ENCODE assay signal across 19 cellular contexts in the genomic region with DNA sequence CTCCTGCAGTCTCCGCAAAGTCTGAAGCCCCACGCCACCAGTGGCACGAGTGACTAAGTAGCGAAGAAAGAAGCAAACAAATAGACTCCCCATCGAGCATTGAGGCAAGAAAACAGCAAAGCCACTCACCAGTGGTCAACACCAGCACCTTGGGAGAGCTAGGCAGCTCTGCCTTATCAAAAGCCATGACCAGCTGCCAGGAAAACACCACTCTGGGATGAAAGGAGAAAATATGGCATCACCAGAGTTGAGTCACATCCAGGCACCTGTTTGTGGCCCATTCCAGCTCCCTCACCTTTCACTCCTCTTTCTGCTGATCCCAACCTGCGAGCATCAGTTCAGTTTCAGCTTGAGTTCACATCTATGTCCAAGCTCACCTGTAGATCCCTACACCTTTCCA. TPM values are rescaled to one million over a fixed set of nuclear protein-coding genes. Genes with fewer than 3 reads are reported as not detected.
DNase-seq lines count a peak whose midpoint lies in the region; ATAC-seq and TF ChIP-seq lines count a peak whose summit lies in the region.
"Had no signal": no experiment of that assay in that cellular context is flagged by ENCODE, and none has a peak within 500 bp of the region (broad histone marks: within the 10 kb centered on the region; RNA-seq: fewer than 3 reads in every experiment).

No MANE protein-coding gene starts in this region.

- no peak for TF ChIP-seq RAD21 in IMR-90 (IDR thresholded peaks at IDR 0.05; ENCODE audit: low read length)

- H2AFZ ChIP-seq in IMR-90 (replicated peaks; ENCODE audit: low read length, poor library complexity) = no peak overlapping the region
- H2AFZ ChIP-seq: hepatocyte had no signal

- in situ Hi-C loops in IMR-90 (cut with MboI; ENCODE audit: low sequenced_read_pairs) = no loop called here

- peak overlapping the region; percentile 66 for H3K27ac Mint-ChIP-seq in activated naive CD8-positive, alpha-beta T cell treated with anti-CD3 and anti-CD28 coated beads for 36 hours
- peak overlapping the region; percentile 33 to 90 (median 72) for H3K27ac Mint-ChIP-seq in naive thymus-derived CD4-positive, alpha-beta T cell
- H3K27ac Mint-ChIP-seq: dendritic cell treated with granulocyte-macrophage colony-stimulating factor and Interleukin-4, amounts not matched to agents 40 ng/mL and 50 ng/mL, for 4 days had no signal

- H4K20me1 ChIP-seq in IMR-90 (ENCODE audit: insufficient read depth, low read length) = no peaks in the 10 kb centered on the region

- peaks cover 7% of the 10 kb centered on the region for H3K9me1 ChIP-seq in IMR-90 (ENCODE audit: insufficient read depth, low read length)

- POLR2A ChIA-PET in IMR-90 (lab: Charles Lee; ENCODE audit: unreplicated experiment) = no interaction called here
- POLR2A ChIA-PET in naive thymus-derived CD4-positive, alpha-beta T cell (lab: Charles Lee) = no interaction called here

- no peaks in the 10 kb centered on the region for H3K27me3 Mint-ChIP-seq in activated naive CD8-positive, alpha-beta T cell treated with anti-CD3 and anti-CD28 coated beads for 36 hours
- no peaks in the 10 kb centered on the region for H3K27me3 Mint-ChIP-seq in naive thymus-derived CD4-positive, alpha-beta T cell
- H3K27me3 Mint-ChIP-seq: activated T-cell treated with anti-CD3 and anti-CD28 coated beads, Interleukin-2, amount 50 U/mL, for 24 hours; dendritic cell treated with granulocyte-macrophage colony-stimulating factor and Interleukin-4, amounts not matched to agents 40 ng/mL and 50 ng/mL, for 4 days had no signal

- H3K56ac ChIP-seq in IMR-90 (ENCODE audit: extremely low read depth, insufficient read depth, low read length) = no peak overlapping the region

- no peak overlapping the region for H2AK9ac ChIP-seq in IMR-90 (replicated peaks; ENCODE audit: low read depth, low read length, poor library complexity)

- H3K4me1 ChIP-seq in IMR-90 (ENCODE audit: control insufficient read depth, insufficient read depth, low read length) = peaks cover 10% of the 10 kb centered on the region; the same call in 1 of the 2 replicates
- peaks cover 18 to 28% of the 10 kb centered on the region in 2 donors for H3K4me1 ChIP-seq in naive thymus-derived CD4-positive, alpha-beta T cell (ENCODE audit: control insufficient read depth in 2 of 2, insufficient read depth in 2 of 2, low read length in 2 of 2)
- H3K4me1 ChIP-seq: ascending aorta, psoas muscle had no signal

- H3K9ac ChIP-seq in IMR-90 (ENCODE audit: low read depth, low read length) = no peak overlapping the region

- H3K4ac ChIP-seq in IMR-90 (ENCODE audit: low read depth, low read length) = peak overlapping the region; percentile 29; the same call in 1 of the 2 replicates

- H4K5ac ChIP-seq in IMR-90 (ENCODE audit: low read depth, low read length) = no peak overlapping the region

- ATAC-seq in IMR-90 (ENCODE audit: low read depth) (no peak), GM21390 (IDR thresholded peaks at IDR 0.05; ENCODE audit: unreplicated experiment) (no peak)
- no peak for ATAC-seq in naive thymus-derived CD4-positive, alpha-beta T cell
- ATAC-seq: psoas muscle had no signal

- H2BK20ac ChIP-seq in IMR-90 (ENCODE audit: low read depth, low read length) = no peak overlapping the region

- CTCF ChIA-PET in IMR-90 (lab: Yijun Ruan, JAX) = no interaction called here
- CTCF ChIA-PET in naive thymus-derived CD4-positive, alpha-beta T cell (lab: Charles Lee) = no interaction called here

- intact Hi-C loops in IMR-90 (cut with micrococcal nuclease) = no loop called here
- intact Hi-C loops in naive thymus-derived CD4-positive, alpha-beta T cell (cut with micrococcal nuclease) = no loop called here

- H3K9me3 ChIP-seq in IMR-90 (ENCODE audit: control insufficient read depth, insufficient read depth, low read length) (no peaks in the 10 kb centered on the region), MG63 (no peaks in the 10 kb centered on the region)
- H3K9me3 ChIP-seq in naive thymus-derived CD4-positive, alpha-beta T cell (ENCODE audit: control insufficient read depth in 2 of 3, low read length in 3 of 3) = no peaks in the 10 kb centered on the region
- H3K9me3 ChIP-seq: ascending aorta, Peyer's patch, psoas muscle had no signal

- H3K36me3 ChIP-seq in IMR-90 (ENCODE audit: control insufficient read depth, insufficient read depth, low read length) = no peaks in the 10 kb centered on the region
- H3K36me3 ChIP-seq in naive thymus-derived CD4-positive, alpha-beta T cell (ENCODE audit: control insufficient read depth in 2 of 3, insufficient read depth in 3 of 3, low read length in 3 of 3) = no peaks in the 10 kb centered on the region
- no peaks in the 10 kb centered on the region for H3K36me3 ChIP-seq in MG63
- H3K36me3 ChIP-seq: ascending aorta, Peyer's patch had no signal

- H2BK120ac ChIP-seq in IMR-90 (ENCODE audit: low read depth, low read length) = peak overlapping the region; percentile 12; the same call in 1 of the 2 replicates

- no peak overlapping the region for H3K4me2 ChIP-seq in IMR-90 (ENCODE audit: low read depth, low read length)

- no peak overlapping the region for H3K23ac ChIP-seq in IMR-90 (ENCODE audit: low read depth, low read length)

- dilution Hi-C loops in IMR-90 (cut with HindIII; ENCODE audit: low sequenced_read_pairs, unreplicated experiment) = no loop called here

- no peak overlapping the region for H2BK5ac ChIP-seq in IMR-90 (ENCODE audit: low read depth, low read length, poor library complexity, severe bottlenecking)

- peak; percentile 46 for DNase-seq in DMS53 (lab: John Stamatoyannopoulos, UW)
- no peak for DNase-seq in DMS53 treated with DMSO at 0.1 percent for 48 hours (lab: John Stamatoyannopoulos, UW; ENCODE audit: unreplicated experiment)
- DNase-seq in IMR-90 = no peak
- DNase-seq in activated naive CD8-positive, alpha-beta T cell treated with anti-CD3 and anti-CD28 coated beads for 36 hours = no peak
- no peak for DNase-seq in naive thymus-derived CD4-positive, alpha-beta T cell
- no peak for DNase-seq in COLO829 (ENCODE audit: low spot score)
- DNase-seq in MG63 = no peak
- DNase-seq: activated CD4-positive, CD25-positive, alpha-beta regulatory T cell treated with anti-CD3 and anti-CD28 coated beads, Interleukin-2, amount 50 U/mL, for 72 hours; activated T-cell treated with anti-CD3 and anti-CD28 coated beads, Interleukin-2, amount 50 U/mL, for 24 hours; COR-L47; NCI-H2029 treated with DMSO at 0.1 percent for 48 hours; Peyer's patch; psoas muscle had no signal

- H3K14ac ChIP-seq in IMR-90 (replicated peaks; ENCODE audit: low read depth, low read length) = no peak overlapping the region

- H3K79me1 ChIP-seq in IMR-90 (ENCODE audit: low read depth in 1 of 2, low read length in 2 of 2) = 0 out of 4 replicates have a peak, but pooled peaks cover 0 to 3% of the 10 kb centered on the region in 2 experiments

- no peaks in the 10 kb centered on the region for H3K9me3 Mint-ChIP-seq in activated naive CD8-positive, alpha-beta T cell treated with anti-CD3 and anti-CD28 coated beads for 36 hours
- H3K9me3 Mint-ChIP-seq in naive thymus-derived CD4-positive, alpha-beta T cell = no peaks in the 10 kb centered on the region
- H3K9me3 Mint-ChIP-seq: activated T-cell treated with anti-CD3 and anti-CD28 coated beads, Interleukin-2, amount 50 U/mL, for 24 hours; dendritic cell treated with granulocyte-macrophage colony-stimulating factor and Interleukin-4, amounts not matched to agents 40 ng/mL and 50 ng/mL, for 4 days had no signal

- H3K27ac ChIP-seq in IMR-90 (ENCODE audit: insufficient read depth, low read length) = no peak overlapping the region
- H3K27ac ChIP-seq in naive thymus-derived CD4-positive, alpha-beta T cell (ENCODE audit: low read depth, low read length) = peak overlapping the region; percentile 43
- H3K27ac ChIP-seq: ascending aorta, psoas muscle had no signal

- H3K18ac ChIP-seq in IMR-90 (ENCODE audit: low read depth, low read length) = no peak overlapping the region

- H2BK15ac ChIP-seq in IMR-90 (ENCODE audit: low read depth, low read length) = no peak overlapping the region; the same call in 2 of the 3 replicates

- WGBS in IMR-90 (ENCODE audit: extremely low coverage in 2 of 2, insufficient read length in 1 of 2), 2 experiments = 100% methylated on average over 2 of the region's 6 CpGs; no CpG with 5 or more reads in 1 of the 2 experiments

- TF ChIP-seq POLR2A in IMR-90 (IDR thresholded peaks at IDR 0.05; ENCODE audit: low read depth, low read length) = no peak

- H4K91ac ChIP-seq in IMR-90 (ENCODE audit: insufficient read depth, low read depth, low read length) = no peak overlapping the region

- no TSS peak for BruUV-seq in IMR-90 (replicated peaks; lab: Mats Ljungman, UMichigan)

- no peak overlapping the region for H3K4me3 Mint-ChIP-seq in activated naive CD8-positive, alpha-beta T cell treated with anti-CD3 and anti-CD28 coated beads for 36 hours
- peak overlapping the region in 9 of 10 donors; percentile 26 to 75 (median 63) for H3K4me3 Mint-ChIP-seq in naive thymus-derived CD4-positive, alpha-beta T cell
- H3K4me3 Mint-ChIP-seq: activated T-cell treated with anti-CD3 and anti-CD28 coated beads, Interleukin-2, amount 50 U/mL, for 24 hours; dendritic cell treated with granulocyte-macrophage colony-stimulating factor and Interleukin-4, amounts not matched to agents 40 ng/mL and 50 ng/mL, for 4 days had no signal

- H4K8ac ChIP-seq in IMR-90 (ENCODE audit: low read depth in 2 of 2, low read length in 2 of 2) = no peak overlapping the region

- TF ChIP-seq CTCF in IMR-90 (conservative IDR thresholded peaks at IDR 0.05; ENCODE audit: low read depth, low read length) = no peak

- 0 out of 2 replicates have a peak overlapping the region, but pooled peaks have one; percentile 11 for H2AK5ac ChIP-seq in IMR-90 (ENCODE audit: low read depth, low read length)

- no peak overlapping the region for H3K4me3 ChIP-seq in IMR-90 (ENCODE audit: insufficient read depth, low read depth, low read length)
- peak overlapping the region; percentile 6 for H3K4me3 ChIP-seq in naive thymus-derived CD4-positive, alpha-beta T cell (ENCODE audit: low read length)
- H3K4me3 ChIP-seq in MG63 = no peak overlapping the region
- H3K4me3 ChIP-seq: ascending aorta, hepatocyte, Peyer's patch, psoas muscle had no signal

- H3K4me1 Mint-ChIP-seq in activated naive CD8-positive, alpha-beta T cell treated with anti-CD3 and anti-CD28 coated beads for 36 hours = peaks cover 18% of the 10 kb centered on the region
- H3K4me1 Mint-ChIP-seq in naive thymus-derived CD4-positive, alpha-beta T cell = peaks cover 18 to 37% (median 25%) of the 10 kb centered on the region in 7 donors

- H3K27me3 ChIP-seq in IMR-90 (ENCODE audit: control insufficient read depth, insufficient read depth, low read length) = no peaks in the 10 kb centered on the region
- H3K27me3 ChIP-seq in naive thymus-derived CD4-positive, alpha-beta T cell (ENCODE audit: control insufficient read depth in 2 of 2, insufficient read depth in 2 of 2, low read length in 2 of 2) = no peaks in the 10 kb centered on the region
- no peaks in the 10 kb centered on the region for H3K27me3 ChIP-seq in MG63
- H3K27me3 ChIP-seq: ascending aorta, hepatocyte, Peyer's patch had no signal

- H3K36me3 Mint-ChIP-seq in activated naive CD8-positive, alpha-beta T cell treated with anti-CD3 and anti-CD28 coated beads for 36 hours = peaks cover 10% of the 10 kb centered on the region
- H3K36me3 Mint-ChIP-seq in naive thymus-derived CD4-positive, alpha-beta T cell = peaks cover 0 to 13% (median 0%) of the 10 kb centered on the region in 5 donors

RNA-seq across cellular contexts. Expression of a gene that starts 17.2 kb away (rescaled TPM):
- total RNA-seq in IMR-90 (2012; rRNA removed) = 1.4 and 1.7 TPM in 2 replicates
- 1.6 and 2.1 TPM in 2 replicates for polyA plus RNA-seq in IMR-90 (2012; rRNA removed)
- 0.21 and 1.9 TPM in 2 replicates for polyA plus RNA-seq in IMR-90 (2012; cell fraction: cytosol; rRNA removed)
- 0.42 and 4.7 TPM in 2 replicates for polyA plus RNA-seq in IMR-90 (2012; cell fraction: nucleus; rRNA removed; ENCODE audit: low replicate concordance)
- total RNA-seq in activated naive CD8-positive, alpha-beta T cell treated with anti-CD3 and anti-CD28 coated beads for 36 hours = not detected
- under 1 TPM in 2 of 5 experiments, not detected in 3; 0.17 to 0.53 TPM for total RNA-seq in naive thymus-derived CD4-positive, alpha-beta T cell
- polyA plus RNA-seq in naive thymus-derived CD4-positive, alpha-beta T cell = under 1 TPM in 1 of 2 donors, not detected in 1; 0.09 TPM
- total RNA-seq in MG63 (2014; rRNA removed; shearing (Covaris generic); ENCODE audit: low replicate concordance) = not detected in 2 replicates
- total RNA-seq: ascending aorta, subcutaneous adipose tissue had no signal

RNA-seq across cellular contexts. Expression of a gene that starts 29.4 kb away (rescaled TPM):
- not detected in 2 replicates for total RNA-seq in IMR-90 (2012; rRNA removed)
- polyA plus RNA-seq in IMR-90 (2012; rRNA removed) = not detected in 2 replicates
- not detected in 2 replicates for polyA plus RNA-seq in IMR-90 (2012; cell fraction: cytosol; rRNA removed)
- not detected in 2 replicates for polyA plus RNA-seq in IMR-90 (2012; cell fraction: nucleus; rRNA removed; ENCODE audit: low replicate concordance)
- total RNA-seq in activated naive CD8-positive, alpha-beta T cell treated with anti-CD3 and anti-CD28 coated beads for 36 hours = 10 to 100 TPM; 14.2 to 14.4 TPM
- 10 to 100 TPM in 1 of 5 experiments, 1 to 10 TPM in 1, under 1 TPM in 1, not detected in 2; 0.34 to 12.0 (median 1.5) TPM for total RNA-seq in naive thymus-derived CD4-positive, alpha-beta T cell
- polyA plus RNA-seq in naive thymus-derived CD4-positive, alpha-beta T cell = under 1 TPM; 0.15 to 0.22 TPM
- total RNA-seq in MG63 (2014; rRNA removed; shearing (Covaris generic); ENCODE audit: low replicate concordance) = not detected in 2 replicates
- total RNA-seq: ascending aorta; hepatocyte; psoas muscle; subcutaneous adipose tissue; T-helper 2 cell treated with Interferon-gamma antibody and Interleukin-4, amounts not matched to agents 100 ng/mL and 5 ng/mL, for 36 hours had no signal
- polyA plus RNA-seq: hepatocyte had no signal
